In the genomic region with DNA sequence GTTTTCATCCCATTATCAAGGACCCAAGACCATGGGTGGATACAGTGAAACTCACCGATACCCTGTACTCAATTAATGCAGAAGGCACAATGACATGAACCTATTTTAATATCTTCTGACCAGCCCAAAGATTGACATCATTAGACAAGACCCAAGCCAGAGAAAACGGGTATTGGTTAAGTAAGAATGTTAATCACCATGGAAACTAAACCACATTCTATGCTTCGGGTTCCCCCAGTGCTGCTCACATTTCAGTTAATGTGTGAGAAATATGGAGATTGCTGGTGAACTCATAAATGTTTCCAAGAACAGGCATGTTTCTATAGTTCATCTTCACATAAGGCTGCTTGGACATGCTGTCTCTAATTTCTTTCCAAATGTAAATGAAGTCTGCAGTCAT, we compare ENCODE assay signal across 27 cellular contexts.
"Had no signal": no experiment of that assay in that cellular context is flagged by ENCODE, and none has a peak within 500 bp of the region (broad histone marks: within the 10 kb centered on the region; RNA-seq: fewer than 3 reads in every experiment).

No MANE protein-coding gene starts in this region.

- DNase-seq: kidney glomerular epithelial cell; left cardiac atrium; lower lobe of right lung; mammary epithelial cell; mesenchymal stem cell; naive thymus-derived CD8-positive, alpha-beta T cell; nucleus accumbens; pancreas; posterior cingulate gyrus; retina; right cardiac atrium; stimulated activated CD4-positive, alpha-beta T cell treated with anti-CD3 and anti-CD28 coated beads, Interleukin-12 subunit alpha, Interleukin-12 subunit beta, amount 100 ng/mL, for 4 hours; stimulated activated CD4-positive, alpha-beta T cell treated with anti-CD3 and anti-CD28 coated beads, Interleukin-15, amount 100 ng/mL, for 24 hours; stimulated activated CD4-positive, alpha-beta T cell treated with anti-CD3 and anti-CD28 coated beads, Interleukin-2, amount 100 ng/mL, for 24 hours; stimulated activated CD4-positive, alpha-beta T cell treated with anti-CD3 and anti-CD28 coated beads, Interleukin-4, amount 100 ng/mL, for 1 hour; stimulated activated naive B cell treated with anti-CD40 and anti-IgM and Interleukin-4, amounts not matched to agents 10 μg/mL and 1 μg/mL and 100 μg/mL, for 72 hours; stimulated activated naive CD8-positive, alpha-beta T cell treated with anti-CD3 and anti-CD28 coated beads, Interleukin-15, Interleukin-2, amounts not matched to agents 100 U/mL and 50 U/mL, for 24 hours; stomach; testis; thyroid gland; transverse colon; upper lobe of left lung had no signal

- H3K27ac ChIP-seq: lower lobe of right lung, pancreas, prostate gland, skin epidermis, stomach, testis, thyroid gland, transverse colon, upper lobe of left lung, vagina had no signal

- H3K4me3 ChIP-seq: lower lobe of right lung, pancreas, prostate gland, skin epidermis, stomach, testis, thyroid gland, transverse colon, upper lobe of left lung, vagina had no signal

- ATAC-seq: left cardiac atrium; left lobe of liver; lower lobe of right lung; naive thymus-derived CD8-positive, alpha-beta T cell; right cardiac atrium; sciatic nerve; stimulated activated naive B cell treated with anti-CD40 and anti-IgM and Interleukin-4, amounts not matched to agents 10 μg/mL and 1 μg/mL and 100 μg/mL, for 72 hours; stimulated activated naive CD8-positive, alpha-beta T cell treated with anti-CD3 and anti-CD28 coated beads, Interleukin-15, Interleukin-2, amounts not matched to agents 100 U/mL and 50 U/mL, for 24 hours had no signal
